1 cellular context compared by ENCODE assay signal in the genomic region with DNA sequence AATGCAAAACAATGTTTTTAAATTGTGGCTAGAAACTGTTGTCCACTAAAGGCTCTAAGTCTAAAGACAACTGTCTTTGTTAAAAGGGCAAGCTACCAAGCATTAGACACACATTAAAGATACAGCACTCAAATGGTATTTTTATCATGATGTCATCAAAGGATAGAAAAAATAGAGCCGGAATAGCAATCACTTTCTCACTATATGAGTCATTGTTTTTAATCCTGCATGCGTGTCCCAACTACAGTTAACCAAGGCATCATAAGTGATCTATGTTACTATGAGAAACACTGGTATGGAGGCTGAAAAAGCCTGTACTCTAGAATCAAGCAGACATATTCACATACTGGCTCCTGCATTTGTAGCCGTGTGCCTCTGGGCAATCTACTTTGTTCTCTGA.
TF ChIP-seq lines count a peak whose summit lies in the region.

No MANE protein-coding gene starts in this region.

TF ChIP-seq in GM23338, 12 proteins besides CTCF, POLR2A, EP300 and RAD21 (continued from another document):
- TF ChIP-seq, protein P1, sequence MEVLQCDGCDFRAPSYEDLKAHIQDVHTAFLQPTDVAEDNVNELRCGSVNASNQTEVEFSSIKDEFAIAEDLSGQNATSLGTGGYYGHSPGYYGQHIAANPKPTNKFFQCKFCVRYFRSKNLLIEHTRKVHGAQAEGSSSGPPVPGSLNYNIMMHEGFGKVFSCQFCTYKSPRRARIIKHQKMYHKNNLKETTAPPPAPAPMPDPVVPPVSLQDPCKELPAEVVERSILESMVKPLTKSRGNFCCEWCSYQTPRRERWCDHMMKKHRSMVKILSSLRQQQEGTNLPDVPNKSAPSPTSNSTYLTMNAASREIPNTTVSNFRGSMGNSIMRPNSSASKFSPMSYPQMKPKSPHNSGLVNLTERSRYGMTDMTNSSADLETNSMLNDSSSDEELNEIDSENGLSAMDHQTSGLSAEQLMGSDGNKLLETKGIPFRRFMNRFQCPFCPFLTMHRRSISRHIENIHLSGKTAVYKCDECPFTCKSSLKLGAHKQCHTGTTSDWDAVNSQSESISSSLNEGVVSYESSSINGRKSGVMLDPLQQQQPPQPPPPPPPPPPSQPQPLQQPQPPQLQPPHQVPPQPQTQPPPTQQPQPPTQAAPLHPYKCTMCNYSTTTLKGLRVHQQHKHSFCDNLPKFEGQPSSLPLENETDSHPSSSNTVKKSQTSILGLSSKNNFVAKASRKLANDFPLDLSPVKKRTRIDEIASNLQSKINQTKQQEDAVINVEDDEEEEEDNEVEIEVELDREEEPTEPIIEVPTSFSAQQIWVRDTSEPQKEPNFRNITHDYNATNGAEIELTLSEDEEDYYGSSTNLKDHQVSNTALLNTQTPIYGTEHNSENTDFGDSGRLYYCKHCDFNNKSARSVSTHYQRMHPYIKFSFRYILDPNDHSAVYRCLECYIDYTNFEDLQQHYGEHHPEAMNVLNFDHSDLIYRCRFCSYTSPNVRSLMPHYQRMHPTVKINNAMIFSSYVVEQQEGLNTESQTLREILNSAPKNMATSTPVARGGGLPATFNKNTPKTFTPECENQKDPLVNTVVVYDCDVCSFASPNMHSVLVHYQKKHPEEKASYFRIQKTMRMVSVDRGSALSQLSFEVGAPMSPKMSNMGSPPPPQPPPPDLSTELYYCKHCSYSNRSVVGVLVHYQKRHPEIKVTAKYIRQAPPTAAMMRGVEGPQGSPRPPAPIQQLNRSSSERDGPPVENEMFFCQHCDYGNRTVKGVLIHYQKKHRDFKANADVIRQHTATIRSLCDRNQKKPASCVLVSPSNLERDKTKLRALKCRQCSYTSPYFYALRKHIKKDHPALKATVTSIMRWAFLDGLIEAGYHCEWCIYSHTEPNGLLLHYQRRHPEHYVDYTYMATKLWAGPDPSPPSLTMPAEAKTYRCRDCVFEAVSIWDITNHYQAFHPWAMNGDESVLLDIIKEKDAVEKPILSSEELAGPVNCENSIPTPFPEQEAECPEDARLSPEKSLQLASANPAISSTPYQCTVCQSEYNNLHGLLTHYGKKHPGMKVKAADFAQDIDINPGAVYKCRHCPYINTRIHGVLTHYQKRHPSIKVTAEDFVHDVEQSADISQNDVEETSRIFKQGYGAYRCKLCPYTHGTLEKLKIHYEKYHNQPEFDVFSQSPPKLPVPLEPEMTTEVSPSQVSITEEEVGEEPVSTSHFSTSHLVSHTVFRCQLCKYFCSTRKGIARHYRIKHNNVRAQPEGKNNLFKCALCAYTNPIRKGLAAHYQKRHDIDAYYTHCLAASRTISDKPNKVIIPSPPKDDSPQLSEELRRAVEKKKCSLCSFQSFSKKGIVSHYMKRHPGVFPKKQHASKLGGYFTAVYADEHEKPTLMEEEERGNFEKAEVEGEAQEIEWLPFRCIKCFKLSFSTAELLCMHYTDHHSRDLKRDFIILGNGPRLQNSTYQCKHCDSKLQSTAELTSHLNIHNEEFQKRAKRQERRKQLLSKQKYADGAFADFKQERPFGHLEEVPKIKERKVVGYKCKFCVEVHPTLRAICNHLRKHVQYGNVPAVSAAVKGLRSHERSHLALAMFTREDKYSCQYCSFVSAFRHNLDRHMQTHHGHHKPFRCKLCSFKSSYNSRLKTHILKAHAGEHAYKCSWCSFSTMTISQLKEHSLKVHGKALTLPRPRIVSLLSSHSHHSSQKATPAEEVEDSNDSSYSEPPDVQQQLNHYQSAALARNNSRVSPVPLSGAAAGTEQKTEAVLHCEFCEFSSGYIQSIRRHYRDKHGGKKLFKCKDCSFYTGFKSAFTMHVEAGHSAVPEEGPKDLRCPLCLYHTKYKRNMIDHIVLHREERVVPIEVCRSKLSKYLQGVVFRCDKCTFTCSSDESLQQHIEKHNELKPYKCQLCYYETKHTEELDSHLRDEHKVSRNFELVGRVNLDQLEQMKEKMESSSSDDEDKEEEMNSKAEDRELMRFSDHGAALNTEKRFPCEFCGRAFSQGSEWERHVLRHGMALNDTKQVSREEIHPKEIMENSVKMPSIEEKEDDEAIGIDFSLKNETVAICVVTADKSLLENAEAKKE (CRISPR knock-in tag; IDR thresholded peaks at IDR 0.05): no peak
- TF ChIP-seq ZNF331 (CRISPR knock-in tag; IDR thresholded peaks at IDR 0.05; ENCODE audit: low read depth) (no peak), POLR2AphosphoS5 (IDR thresholded peaks at IDR 0.05; ENCODE audit: low read depth) (no peak), EZH2 (IDR thresholded peaks at IDR 0.05; ENCODE audit: low read depth, unreplicated experiment) (no peak), EZH2phosphoT487 (IDR thresholded peaks at IDR 0.05; ENCODE audit: unreplicated experiment) (no peak), CREB1 (CRISPR knock-in tag; IDR thresholded peaks at IDR 0.05; ENCODE audit: low read depth) (no peak)
- TF ChIP-seq, protein P2, sequence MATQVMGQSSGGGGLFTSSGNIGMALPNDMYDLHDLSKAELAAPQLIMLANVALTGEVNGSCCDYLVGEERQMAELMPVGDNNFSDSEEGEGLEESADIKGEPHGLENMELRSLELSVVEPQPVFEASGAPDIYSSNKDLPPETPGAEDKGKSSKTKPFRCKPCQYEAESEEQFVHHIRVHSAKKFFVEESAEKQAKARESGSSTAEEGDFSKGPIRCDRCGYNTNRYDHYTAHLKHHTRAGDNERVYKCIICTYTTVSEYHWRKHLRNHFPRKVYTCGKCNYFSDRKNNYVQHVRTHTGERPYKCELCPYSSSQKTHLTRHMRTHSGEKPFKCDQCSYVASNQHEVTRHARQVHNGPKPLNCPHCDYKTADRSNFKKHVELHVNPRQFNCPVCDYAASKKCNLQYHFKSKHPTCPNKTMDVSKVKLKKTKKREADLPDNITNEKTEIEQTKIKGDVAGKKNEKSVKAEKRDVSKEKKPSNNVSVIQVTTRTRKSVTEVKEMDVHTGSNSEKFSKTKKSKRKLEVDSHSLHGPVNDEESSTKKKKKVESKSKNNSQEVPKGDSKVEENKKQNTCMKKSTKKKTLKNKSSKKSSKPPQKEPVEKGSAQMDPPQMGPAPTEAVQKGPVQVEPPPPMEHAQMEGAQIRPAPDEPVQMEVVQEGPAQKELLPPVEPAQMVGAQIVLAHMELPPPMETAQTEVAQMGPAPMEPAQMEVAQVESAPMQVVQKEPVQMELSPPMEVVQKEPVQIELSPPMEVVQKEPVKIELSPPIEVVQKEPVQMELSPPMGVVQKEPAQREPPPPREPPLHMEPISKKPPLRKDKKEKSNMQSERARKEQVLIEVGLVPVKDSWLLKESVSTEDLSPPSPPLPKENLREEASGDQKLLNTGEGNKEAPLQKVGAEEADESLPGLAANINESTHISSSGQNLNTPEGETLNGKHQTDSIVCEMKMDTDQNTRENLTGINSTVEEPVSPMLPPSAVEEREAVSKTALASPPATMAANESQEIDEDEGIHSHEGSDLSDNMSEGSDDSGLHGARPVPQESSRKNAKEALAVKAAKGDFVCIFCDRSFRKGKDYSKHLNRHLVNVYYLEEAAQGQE (IDR thresholded peaks at IDR 0.05; ENCODE audit: unreplicated experiment): no peak
